Comparison of ENCODE assay signal across 11 cellular contexts in genomic region chr2:239239607-239240479, GRCh38.
A peak's percentile ranks its signal among the peaks of the same experiment; 100 is the strongest.
DNase-seq lines count a peak whose midpoint lies in the region; TF ChIP-seq lines count a peak whose summit lies in the region.
"Had no signal": no experiment of that assay in that cellular context is flagged by ENCODE, and none has a peak within 500 bp of the region (broad histone marks: within the 10 kb centered on the region; RNA-seq: fewer than 3 reads in every experiment).

No MANE protein-coding gene starts in this region.

- H3K4me3 Mint-ChIP-seq in dendritic cell treated with granulocyte-macrophage colony-stimulating factor and Interleukin-4, amounts not matched to agents 40 ng/mL and 50 ng/mL, for 4 days, result peak overlapping the region; percentile 61
- H3K4me3 Mint-ChIP-seq: activated CD4-positive, alpha-beta memory T cell treated with anti-CD3 and anti-CD28 coated beads, Interleukin-2, amount 10 ng/mL, durations not matched to agents 7 days and 5 days had no signal

- peaks cover 96% of the 10 kb centered on the region for H3K4me1 Mint-ChIP-seq in dendritic cell treated with granulocyte-macrophage colony-stimulating factor and Interleukin-4, amounts not matched to agents 40 ng/mL and 50 ng/mL, for 4 days (ENCODE audit: low read depth)

- peak overlapping the region; percentile 69 for H3K27ac Mint-ChIP-seq in dendritic cell treated with granulocyte-macrophage colony-stimulating factor and Interleukin-4, amounts not matched to agents 40 ng/mL and 50 ng/mL, for 4 days
- H3K27ac Mint-ChIP-seq: activated CD4-positive, alpha-beta memory T cell treated with anti-CD3 and anti-CD28 coated beads, Interleukin-2, amount 10 ng/mL, durations not matched to agents 7 days and 5 days had no signal

- no peaks in the 10 kb centered on the region for H3K9me3 Mint-ChIP-seq in dendritic cell treated with granulocyte-macrophage colony-stimulating factor and Interleukin-4, amounts not matched to agents 40 ng/mL and 50 ng/mL, for 4 days
- H3K9me3 Mint-ChIP-seq: activated CD4-positive, alpha-beta memory T cell treated with anti-CD3 and anti-CD28 coated beads, Interleukin-2, amount 10 ng/mL, durations not matched to agents 7 days and 5 days had no signal

- H3K9me3 ChIP-seq in tibial nerve, result no peaks in the 10 kb centered on the region

- no peaks in the 10 kb centered on the region for H3K27me3 ChIP-seq in tibial nerve
- H3K27me3 ChIP-seq: brain microvascular endothelial cell had no signal

- TF ChIP-seq CTCF in tibial nerve (IDR thresholded peaks at IDR 0.05), result no peak

- no peaks in the 10 kb centered on the region for H3K27me3 Mint-ChIP-seq in dendritic cell treated with granulocyte-macrophage colony-stimulating factor and Interleukin-4, amounts not matched to agents 40 ng/mL and 50 ng/mL, for 4 days
- H3K27me3 Mint-ChIP-seq: activated CD4-positive, alpha-beta memory T cell treated with anti-CD3 and anti-CD28 coated beads, Interleukin-2, amount 10 ng/mL, durations not matched to agents 7 days and 5 days had no signal

- H3K27ac ChIP-seq in substantia nigra (ENCODE audit: low read depth, low read length, poor library complexity, severe bottlenecking) (peak overlapping the region; percentile 96), tibial nerve (peak overlapping the region in 1 of 4 donors; percentile 67)
- H3K27ac ChIP-seq: brain microvascular endothelial cell had no signal

- intact Hi-C loops in dendritic cell treated with granulocyte-macrophage colony-stimulating factor and Interleukin-4, amounts not matched to agents 40 ng/mL and 50 ng/mL, for 4 days (cut with micrococcal nuclease), result no loop called here

- DNase-seq in SK-N-DZ (ENCODE audit: low spot score), result peak; percentile 79
- peak; percentile 67 for DNase-seq in medulla oblongata (ENCODE audit: extremely low spot score)
- DNase-seq in substantia nigra (lab: John Stamatoyannopoulos, UW), result peak in 18 of 49 donors; percentile 45 to 77 (median 62)
- DNase-seq in tibial nerve (ENCODE audit: low spot score in 2 of 2), result no peak
- DNase-seq in NCI-H1694 (lab: John Stamatoyannopoulos, UW), result no peak
- DNase-seq in DMS 273 (lab: John Stamatoyannopoulos, UW; ENCODE audit: unreplicated experiment), result no peak
- DNase-seq: activated CD4-positive, alpha-beta memory T cell treated with anti-CD3 and anti-CD28 coated beads, Interleukin-2, amount 10 ng/mL, durations not matched to agents 7 days and 5 days; brain microvascular endothelial cell; NCI-H2081 treated with DMSO at 0.1 percent for 48 hours; SIG-M5 had no signal

- H3K4me1 ChIP-seq in tibial nerve, result peaks cover 0 to 39% (median 4%) of the 10 kb centered on the region in 4 donors

- H3K36me3 Mint-ChIP-seq in dendritic cell treated with granulocyte-macrophage colony-stimulating factor and Interleukin-4, amounts not matched to agents 40 ng/mL and 50 ng/mL, for 4 days (ENCODE audit: low read depth), result peaks cover 9% of the 10 kb centered on the region

- WGBS in tibial nerve, 2 donors, result 67% methylated on average over 30 of the region's 30 CpGs

- TF ChIP-seq EP300 in tibial nerve (IDR thresholded peaks at IDR 0.05), result no peak

- no peak overlapping the region for H3K4me3 ChIP-seq in tibial nerve

- no peaks in the 10 kb centered on the region for H3K36me3 ChIP-seq in tibial nerve
- H3K36me3 ChIP-seq: brain microvascular endothelial cell had no signal

- TF ChIP-seq POLR2A in tibial nerve (IDR thresholded peaks at IDR 0.05), result no peak

Comparison
In these comparisons a context has a peak if more than half of its experiments do, and no peak if none do; other contexts are left out.
1. DNase-seq: peak in SK-N-DZ (single experiment) and medulla oblongata (single experiment); none in tibial nerve (0 of 2), NCI-H1694 (single experiment) and DMS 273 (single experiment).